In genomic region chr20:58453391-58453790, GRCh38 we compare ENCODE assay signal across 20 cellular contexts.
DNase-seq lines count a peak whose midpoint lies in the region; ATAC-seq and TF ChIP-seq lines count a peak whose summit lies in the region.
"Had no signal": no experiment of that assay in that cellular context is flagged by ENCODE, and none has a peak within 500 bp of the region (broad histone marks: within the 10 kb centered on the region; RNA-seq: fewer than 3 reads in every experiment).

No MANE protein-coding gene starts in this region.

- H3K4me3 ChIP-seq in left ventricle myocardium inferior (no peak overlapping the region), iPS-15b (ENCODE audit: low read depth, low read length) (no peak overlapping the region), testis (no peak overlapping the region), dorsolateral prefrontal cortex (no peak overlapping the region)
- H3K4me3 ChIP-seq: HAP-1 had no signal

- no peaks in the 10 kb centered on the region for H3K27me3 ChIP-seq in left ventricle myocardium inferior (ENCODE audit: low read depth)
- H3K27me3 ChIP-seq in iPS-15b (ENCODE audit: control insufficient read depth, insufficient read depth, low read length): no peaks in the 10 kb centered on the region
- no peaks in the 10 kb centered on the region for H3K27me3 ChIP-seq in testis
- H3K27me3 ChIP-seq in dorsolateral prefrontal cortex: no peaks in the 10 kb centered on the region

- ATAC-seq in Right ventricle myocardium superior (ENCODE audit: poor library complexity): peak; percentile 57
- no peak for ATAC-seq in GM18505 (IDR thresholded peaks at IDR 0.05; ENCODE audit: unreplicated experiment)

- no peak for DNase-seq in Right ventricle myocardium superior
- no peak for DNase-seq in left ventricle myocardium inferior
- DNase-seq in MV-4-11 (lab: John Stamatoyannopoulos, UW): peak; percentile 30
- DNase-seq in testis: peak; percentile 27
- no peak for DNase-seq in dorsolateral prefrontal cortex
- DNase-seq in activated CD4-positive, alpha-beta T cell treated with anti-CD3 and anti-CD28 coated beads, Interleukin-2, amount 50 U/mL, for 4 hours: no peak
- DNase-seq: Caco-2; CD4-positive, CD25-positive, alpha-beta regulatory T cell; DMS153; EL; MM.1S; NCI-H1092 treated with DMSO at 0.1 percent for 48 hours; NCI-H146; NCI-H2081; NCI-H510A; NCI-H748 treated with DMSO at 0.1 percent for 48 hours; OCI-M1 had no signal

- peaks cover 17% of the 10 kb centered on the region for H3K36me3 ChIP-seq in left ventricle myocardium inferior
- no peaks in the 10 kb centered on the region for H3K36me3 ChIP-seq in iPS-15b (ENCODE audit: control insufficient read depth, insufficient read depth, low read length)
- H3K36me3 ChIP-seq in testis (ENCODE audit: low read depth, missing control alignments): no peaks in the 10 kb centered on the region
- H3K36me3 ChIP-seq: HAP-1 had no signal

- peaks cover 14% of the 10 kb centered on the region for H3K4me1 ChIP-seq in left ventricle myocardium inferior
- H3K4me1 ChIP-seq in iPS-15b (ENCODE audit: control insufficient read depth, insufficient read depth, low read length): peaks cover 14% of the 10 kb centered on the region
- no peaks in the 10 kb centered on the region for H3K4me1 ChIP-seq in testis
- H3K4me1 ChIP-seq: Caco-2, HAP-1 had no signal

- H3K9me3 ChIP-seq in left ventricle myocardium inferior (replicated peaks) (peaks cover 6% of the 10 kb centered on the region), iPS-15b (ENCODE audit: control insufficient read depth, insufficient read depth, low read length) (no peaks in the 10 kb centered on the region), testis (no peaks in the 10 kb centered on the region)
- H3K9me3 ChIP-seq: HAP-1 had no signal

- peak overlapping the region; percentile 26 for H3K9ac ChIP-seq in iPS-15b (ENCODE audit: low read depth, low read length)

- 45 to 59% methylated on average over 5 of the region's 5 CpGs for WGBS in testis, 2 donors

- TF ChIP-seq POLR2A in testis (IDR thresholded peaks at IDR 0.05): no peak
- TF ChIP-seq POLR2A in GM18505 (IDR thresholded peaks at IDR 0.05; ENCODE audit: borderline replicate concordance, extremely low read depth, insufficient read depth, insufficient read length): no peak

- intact Hi-C loops in Right ventricle myocardium superior (cut with DNase I) (no loop called here), left ventricle myocardium inferior (cut with micrococcal nuclease) (loop anchor here (10.0 kb wide), 1 partner anchor 209 kb away; no protein-coding TSS in a partner anchor), testis (cut with DNase I; ENCODE audit: low total_unique reads) (no loop called here), dorsolateral prefrontal cortex (cut with DNase I) (no loop called here)

- TF ChIP-seq CTCF in left ventricle myocardium inferior (IDR thresholded peaks at IDR 0.05; ENCODE audit: borderline replicate concordance): no peak
- no peak for TF ChIP-seq CTCF in testis (IDR thresholded peaks at IDR 0.05)
- no peak for TF ChIP-seq CTCF in dorsolateral prefrontal cortex (IDR thresholded peaks at IDR 0.05 in 54 of 56, conservative IDR thresholded peaks at IDR 0.05 in 2 of 56; ENCODE audit: low read depth in 1 of 56, partially characterized antibody in 56 of 56)

- no peak overlapping the region for H3K27ac ChIP-seq in left ventricle myocardium inferior (replicated peaks)
- H3K27ac ChIP-seq in testis: no peak overlapping the region
- H3K27ac ChIP-seq in dorsolateral prefrontal cortex: no peak overlapping the region

Comparison
In these comparisons a context has a peak if more than half of its experiments do, and no peak if none do; other contexts are left out.
1. DNase-seq: peak in MV-4-11 (single experiment) and testis (single experiment); none in Right ventricle myocardium superior (single experiment), left ventricle myocardium inferior (single experiment), dorsolateral prefrontal cortex (0 of 10) and activated CD4-positive, alpha-beta T cell treated with anti-CD3 and anti-CD28 coated beads, Interleukin-2, amount 50 U/mL, for 4 hours (0 of 2).